ENCODE assay signal across 23 cellular contexts in genomic region chr21:35376406-35377135, GRCh38.
DNase-seq lines count a peak whose midpoint lies in the region; ATAC-seq, FAIRE-seq and TF ChIP-seq lines count a peak whose summit lies in the region.
"Had no signal": no experiment of that assay in that cellular context is flagged by ENCODE, and none has a peak within 500 bp of the region (broad histone marks: within the 10 kb centered on the region; RNA-seq: fewer than 3 reads in every experiment).

No MANE protein-coding gene starts in this region.

- no peak for ATAC-seq in GM18498 (IDR thresholded peaks at IDR 0.05; ENCODE audit: unreplicated experiment)
- ATAC-seq in GM21367 (IDR thresholded peaks at IDR 0.05; ENCODE audit: unreplicated experiment) = no peak
- ATAC-seq: Right ventricle myocardium inferior had no signal

- no peaks in the 10 kb centered on the region for H4K20me1 ChIP-seq in astrocyte (ENCODE audit: insufficient read depth, low read length)
- H4K20me1 ChIP-seq: BLaER1 had no signal

- no peak overlapping the region for H2BK12ac ChIP-seq in mesenchymal stem cell (ENCODE audit: low read length in 2 of 2)

- no peak overlapping the region for H4K91ac ChIP-seq in mesenchymal stem cell (ENCODE audit: low read length)

- no peaks in the 10 kb centered on the region for H3K79me1 ChIP-seq in mesenchymal stem cell (replicated peaks; ENCODE audit: low read length, poor library complexity, severe bottlenecking)

- no peak overlapping the region for H2AK5ac ChIP-seq in mesenchymal stem cell (ENCODE audit: low read length, severe bottlenecking)

- H3K4me2 ChIP-seq in astrocyte (ENCODE audit: low read length) = no peak overlapping the region
- H3K4me2 ChIP-seq in mesenchymal stem cell (ENCODE audit: low read length, poor library complexity, severe bottlenecking) = no peak overlapping the region
- H3K4me2 ChIP-seq: BLaER1 had no signal

- H3K9me3 Mint-ChIP-seq in astrocyte (ENCODE audit: unreplicated experiment) = no peaks in the 10 kb centered on the region
- H3K9me3 Mint-ChIP-seq: HFFc6 had no signal

- DNase-seq in LHCN-M2 (ENCODE audit: low read depth) = peak; percentile 70
- peak; percentile 39 for DNase-seq in astrocyte (ENCODE audit: low read depth)
- peak; percentile 18 for DNase-seq in mesenchymal stem cell
- DNase-seq in DMS114 treated with DMSO at 0.1 percent for 48 hours (lab: John Stamatoyannopoulos, UW; ENCODE audit: unreplicated experiment) = no peak
- no peak for DNase-seq in T-helper 9 cell
- DNase-seq: ACHN; Caco-2; CD4-positive, alpha-beta memory T cell; DMS 273 treated with DMSO at 0.1 percent for 48 hours; GF-D8; H7; HFFc6; NCI-H1694; NCI-H2081; NCI-H2171; NCI-H524 treated with DMSO at 0.1 percent for 48 hours; OCI-M1 had no signal

- H3K9me3 ChIP-seq in astrocyte (ENCODE audit: insufficient read depth, low read depth, low read length) = no peaks in the 10 kb centered on the region
- no peaks in the 10 kb centered on the region for H3K9me3 ChIP-seq in mesenchymal stem cell (ENCODE audit: control insufficient read depth, low read length)
- H3K9me3 ChIP-seq: BLaER1 had no signal

- H3K27me3 Mint-ChIP-seq in astrocyte (ENCODE audit: low read depth, unreplicated experiment) = no peaks in the 10 kb centered on the region

- H3K79me2 ChIP-seq in astrocyte (ENCODE audit: insufficient read depth, low read length) = no peaks in the 10 kb centered on the region

- H2AFZ ChIP-seq in astrocyte (ENCODE audit: low read depth, low read length) (no peak overlapping the region), mesenchymal stem cell (ENCODE audit: low read depth, low read length) (no peak overlapping the region)

- no peak for FAIRE-seq in astrocyte (lab: Jason Lieb, UNC)
- FAIRE-seq: GM19239, RCC 7860 had no signal

- H3K27ac Mint-ChIP-seq in astrocyte (ENCODE audit: unreplicated experiment) = peak overlapping the region; percentile 68
- H3K27ac Mint-ChIP-seq: CD4-positive, alpha-beta memory T cell had no signal

- H3K36me3 Mint-ChIP-seq in astrocyte (ENCODE audit: low read depth, unreplicated experiment) = no peaks in the 10 kb centered on the region
- H3K36me3 Mint-ChIP-seq: CD4-positive, alpha-beta memory T cell had no signal

- peaks cover 34% of the 10 kb centered on the region for H3K4me1 Mint-ChIP-seq in astrocyte (ENCODE audit: low read depth, unreplicated experiment)
- H3K4me1 Mint-ChIP-seq: CD4-positive, alpha-beta memory T cell had no signal

- no peak overlapping the region for H3K27ac ChIP-seq in astrocyte (ENCODE audit: low read depth, low read length)
- no peak overlapping the region for H3K27ac ChIP-seq in mesenchymal stem cell (ENCODE audit: low read length, poor library complexity, severe bottlenecking)
- H3K27ac ChIP-seq: BLaER1 had no signal

- H3K4me1 ChIP-seq in astrocyte (ENCODE audit: insufficient read depth, low read length) (peaks cover 20% of the 10 kb centered on the region), mesenchymal stem cell (ENCODE audit: control insufficient read depth, insufficient read depth, low read depth, low read length) (no peaks in the 10 kb centered on the region)

- H3K4ac ChIP-seq in mesenchymal stem cell (ENCODE audit: low read depth in 1 of 2, low read length in 2 of 2) = no peak overlapping the region

- H2BK120ac ChIP-seq in mesenchymal stem cell (ENCODE audit: low read depth, low read length) = no peak overlapping the region

- H4K8ac ChIP-seq in mesenchymal stem cell (ENCODE audit: low read length) = no peak overlapping the region

- H3K9ac ChIP-seq in astrocyte (ENCODE audit: low read length) (no peak overlapping the region), mesenchymal stem cell (ENCODE audit: low read length) (no peak overlapping the region)
- H3K9ac ChIP-seq: BLaER1 had no signal

- no peak for TF ChIP-seq CTCF in astrocyte (IDR thresholded peaks at IDR 0.05; ENCODE audit: insufficient read depth, low read depth, low read length)

- H3K36me3 ChIP-seq in astrocyte (ENCODE audit: insufficient read depth, low read length) (no peaks in the 10 kb centered on the region), mesenchymal stem cell (ENCODE audit: control insufficient read depth in 1 of 2, insufficient read depth in 2 of 2, low read depth in 1 of 2, low read length in 2 of 2) (no peaks in the 10 kb centered on the region)
- H3K36me3 ChIP-seq: BLaER1 had no signal

- peak overlapping the region; percentile 61 for H3K4me3 Mint-ChIP-seq in astrocyte (ENCODE audit: unreplicated experiment)
- H3K4me3 Mint-ChIP-seq: CD4-positive, alpha-beta memory T cell had no signal

- H3K4me3 ChIP-seq in astrocyte (ENCODE audit: insufficient read depth, low read depth, low read length) (no peak overlapping the region), mesenchymal stem cell (ENCODE audit: insufficient read depth in 1 of 2, low read depth in 1 of 2, low read length in 2 of 2) (peak overlapping the region in 1 of 2 experiments; percentile 8)
- H3K4me3 ChIP-seq: BLaER1 had no signal

- H3K18ac ChIP-seq in mesenchymal stem cell (ENCODE audit: low read depth in 1 of 2, low read length in 2 of 2) = no peak overlapping the region

- H3K23ac ChIP-seq in mesenchymal stem cell (ENCODE audit: low read length in 2 of 2) = no peak overlapping the region

- 100% methylated on average over 3 of the region's 7 CpGs for WGBS in mesenchymal stem cell

- H2BK5ac ChIP-seq in mesenchymal stem cell (ENCODE audit: low read depth, low read length, poor library complexity, severe bottlenecking) = no peak overlapping the region

- no peak overlapping the region for H3K14ac ChIP-seq in mesenchymal stem cell (ENCODE audit: low read length in 2 of 2)

- no peak overlapping the region for H2BK15ac ChIP-seq in mesenchymal stem cell (ENCODE audit: low read depth, poor library complexity, severe bottlenecking)

- H3K27me3 ChIP-seq in astrocyte (ENCODE audit: insufficient read depth, low read length) (no peaks in the 10 kb centered on the region), mesenchymal stem cell (ENCODE audit: control insufficient read depth in 1 of 2, insufficient read depth in 1 of 2, low read length in 2 of 2) (no peaks in the 10 kb centered on the region)
- H3K27me3 ChIP-seq: BLaER1 had no signal

Comparison
In these comparisons a context has a peak if more than half of its experiments do, and no peak if none do; other contexts are left out.
1. DNase-seq: peak in LHCN-M2 (single experiment), astrocyte (single experiment) and mesenchymal stem cell (single experiment); none in DMS114 treated with DMSO at 0.1 percent for 48 hours (single experiment) and T-helper 9 cell (single experiment).